39 cellular contexts compared by ENCODE assay signal in genomic region chr2:2302359-2302758, GRCh38. TPM values are rescaled to one million over a fixed set of nuclear protein-coding genes. Genes with fewer than 3 reads are reported as not detected.
"Had no signal": no experiment of that assay in that cellular context is flagged by ENCODE, and none has a peak within 500 bp of the region (broad histone marks: within the 10 kb centered on the region; RNA-seq: fewer than 3 reads in every experiment).

No MANE protein-coding gene starts in this region.

- H3K4me3 ChIP-seq: adrenal gland, breast epithelium, cardiac muscle cell, colonic mucosa, esophagus squamous epithelium had no signal

- H3K27me3 Mint-ChIP-seq: activated B cell treated with CpG ODN at 0.5 μM for 24 hours; activated CD8-positive, alpha-beta memory T cell treated with anti-CD3 and anti-CD28 coated beads, Interleukin-2, amount 10 ng/mL, durations not matched to agents 7 days and 5 days; activated naive CD8-positive, alpha-beta T cell treated with anti-CD3 and anti-CD28 coated beads for 36 hours; brain; T-helper 17 cell had no signal

- H3K27me3 ChIP-seq: adrenal gland, breast epithelium, cardiac muscle cell, colonic mucosa, esophagus squamous epithelium had no signal

- H3K36me3 ChIP-seq: adrenal gland, breast epithelium, cardiac muscle cell, colonic mucosa, esophagus squamous epithelium, WERI-Rb-1 had no signal

- H3K9me3 ChIP-seq: adrenal gland, breast epithelium, colonic mucosa, esophagus squamous epithelium had no signal

- H3K4me1 ChIP-seq: adrenal gland, breast epithelium, colonic mucosa, esophagus squamous epithelium had no signal

- ATAC-seq: activated CD4-positive, CD25-positive, alpha-beta regulatory T cell treated with anti-CD3 and anti-CD28 coated beads, Interleukin-2, amount 50 U/mL, for 24 hours; activated CD8-positive, alpha-beta memory T cell treated with anti-CD3 and anti-CD28 coated beads, Interleukin-2, amount 10 ng/mL, durations not matched to agents 7 days and 5 days; activated CD8-positive, alpha-beta T cell treated with anti-CD3 and anti-CD28 coated beads, Interleukin-2, amount 10 ng/mL, durations not matched to agents 7 days and 5 days; activated naive CD8-positive, alpha-beta T cell treated with anti-CD3 and anti-CD28 coated beads, Interleukin-2, amount 50 U/mL, for 24 hours; T-helper 17 cell had no signal

- H3K36me3 Mint-ChIP-seq: activated CD8-positive, alpha-beta memory T cell treated with anti-CD3 and anti-CD28 coated beads, Interleukin-2, amount 10 ng/mL, durations not matched to agents 7 days and 5 days; activated naive CD4-positive, alpha-beta T cell treated with anti-CD3 and anti-CD28 coated beads, Interleukin-2, amount 50 U/mL, for 24 hours; activated naive CD8-positive, alpha-beta T cell treated with anti-CD3 and anti-CD28 coated beads for 36 hours had no signal

- H3K27ac ChIP-seq: adrenal gland, breast epithelium, cardiac muscle cell, colonic mucosa, epithelial cell of prostate, esophagus squamous epithelium, WERI-Rb-1 had no signal

- DNase-seq: activated B cell treated with CpG ODN at 0.5 μM for 24 hours; activated CD4-positive, alpha-beta T cell treated with anti-CD3 and anti-CD28 coated beads for 48 hours; activated CD4-positive, alpha-beta T cell treated with anti-CD3 and anti-CD28 coated beads, Interleukin-2, amount 50 U/mL, for 1 hour; activated CD4-positive, alpha-beta T cell treated with anti-CD3 and anti-CD28 coated beads, Interleukin-2, amount 50 U/mL, for 48 hours; activated CD8-positive, alpha-beta memory T cell treated with anti-CD3 and anti-CD28 coated beads, Interleukin-2, amount 10 ng/mL, durations not matched to agents 7 days and 5 days; activated CD8-positive, alpha-beta memory T cell treated with anti-CD3 and anti-CD28 coated beads, Interleukin-2, amount 50 U/mL, for 4 hours; activated CD8-positive, alpha-beta T cell treated with anti-CD3 and anti-CD28 coated beads, Interleukin-2, amount 10 ng/mL, durations not matched to agents 7 days and 5 days; activated effector memory CD4-positive, alpha-beta T cell treated with anti-CD3 and anti-CD28 coated beads, Interleukin-2, amount 50 U/mL, for 16 hours; activated naive CD4-positive, alpha-beta T cell treated with anti-CD3 and anti-CD28 coated beads for 36 hours; activated naive CD8-positive, alpha-beta T cell treated with anti-CD3 and anti-CD28 coated beads for 36 hours; activated naive CD8-positive, alpha-beta T cell treated with anti-CD3 and anti-CD28 coated beads, Interleukin-2, amount 50 U/mL, for 24 hours; activated T-cell treated with anti-CD3 and anti-CD28 coated beads, Interleukin-2, amount 50 U/mL, for 1 hour; activated T-cell treated with anti-CD3 and anti-CD28 coated beads, Interleukin-2, amount 50 U/mL, for 48 hours; adrenal gland; amygdala; aorta; central memory CD4-positive, alpha-beta T cell; cerebellar nuclear complex; colonic mucosa; effector CD8-positive, alpha-beta T cell; esophagus squamous epithelium; T-helper 1 cell; T-helper 17 cell; T1000; WERI-Rb-1 had no signal

- FAIRE-seq: endometrium, endothelial cell of umbilical vein, frontal cortex had no signal

- H3K4me1 Mint-ChIP-seq: activated B cell treated with CpG ODN at 0.5 μM for 24 hours; activated CD8-positive, alpha-beta memory T cell treated with anti-CD3 and anti-CD28 coated beads, Interleukin-2, amount 10 ng/mL, durations not matched to agents 7 days and 5 days; activated naive CD4-positive, alpha-beta T cell treated with anti-CD3 and anti-CD28 coated beads, Interleukin-2, amount 50 U/mL, for 24 hours; activated naive CD8-positive, alpha-beta T cell treated with anti-CD3 and anti-CD28 coated beads for 36 hours; activated naive CD8-positive, alpha-beta T cell treated with anti-CD3 and anti-CD28 coated beads, Interleukin-2, amount 50 U/mL, for 24 hours; T-helper 17 cell had no signal

- H3K9me3 Mint-ChIP-seq: activated B cell treated with CpG ODN at 0.5 μM for 24 hours; activated naive CD4-positive, alpha-beta T cell treated with anti-CD3 and anti-CD28 coated beads for 36 hours; activated naive CD4-positive, alpha-beta T cell treated with anti-CD3 and anti-CD28 coated beads, Interleukin-2, amount 50 U/mL, for 24 hours; activated naive CD8-positive, alpha-beta T cell treated with anti-CD3 and anti-CD28 coated beads for 36 hours; activated T-helper 1 cell treated with anti-CD3 and anti-CD28 coated beads, Interleukin-12 subunit alpha, Interleukin-12 subunit beta, Interleukin-2, Interleukin-4 antibody, amounts not matched to agents 30 ng/mL and 10 ng/mL and 1 ng/mL, durations not matched to agents 14 hours and 24 hours and 36 hours; activated T-helper 2 cell treated with anti-CD3 and anti-CD28 coated beads, Interferon-gamma antibody, Interleukin-2, Interleukin-4, amounts not matched to agents 10 μg/mL and 5 μg/mL and 100 μg/mL, durations not matched to agents 14 hours and 24 hours and 36 hours; T-helper 2 cell treated with Interferon-gamma antibody and Interleukin-4, amounts not matched to agents 5 μg/mL and 100 μg/mL, for 36 hours had no signal

- H3K4me3 Mint-ChIP-seq: activated B cell treated with CpG ODN at 0.5 μM for 24 hours; activated CD8-positive, alpha-beta memory T cell treated with anti-CD3 and anti-CD28 coated beads, Interleukin-2, amount 10 ng/mL, durations not matched to agents 7 days and 5 days; activated CD8-positive, alpha-beta T cell treated with anti-CD3 and anti-CD28 coated beads, Interleukin-2, amount 10 ng/mL, durations not matched to agents 7 days and 5 days; activated naive CD4-positive, alpha-beta T cell treated with anti-CD3 and anti-CD28 coated beads for 36 hours; activated naive CD4-positive, alpha-beta T cell treated with anti-CD3 and anti-CD28 coated beads, Interleukin-2, amount 50 U/mL, for 24 hours; activated naive CD8-positive, alpha-beta T cell treated with anti-CD3 and anti-CD28 coated beads for 36 hours; activated naive CD8-positive, alpha-beta T cell treated with anti-CD3 and anti-CD28 coated beads, Interleukin-2, amount 50 U/mL, for 24 hours; activated T-helper 1 cell treated with anti-CD3 and anti-CD28 coated beads, Interleukin-12 subunit alpha, Interleukin-12 subunit beta, Interleukin-2, Interleukin-4 antibody, amounts not matched to agents 30 ng/mL and 10 ng/mL and 1 ng/mL, durations not matched to agents 14 hours and 24 hours and 36 hours; brain; T-helper 17 cell; T-helper 2 cell treated with Interferon-gamma antibody and Interleukin-4, amounts not matched to agents 5 μg/mL and 100 μg/mL, for 36 hours had no signal

- H3K27ac Mint-ChIP-seq: activated B cell treated with CpG ODN at 0.5 μM for 24 hours; activated CD8-positive, alpha-beta memory T cell treated with anti-CD3 and anti-CD28 coated beads, Interleukin-2, amount 10 ng/mL, durations not matched to agents 7 days and 5 days; activated CD8-positive, alpha-beta T cell treated with anti-CD3 and anti-CD28 coated beads, Interleukin-2, amount 10 ng/mL, durations not matched to agents 7 days and 5 days; activated naive CD4-positive, alpha-beta T cell treated with anti-CD3 and anti-CD28 coated beads for 36 hours; activated naive CD4-positive, alpha-beta T cell treated with anti-CD3 and anti-CD28 coated beads, Interleukin-2, amount 50 U/mL, for 24 hours; activated naive CD8-positive, alpha-beta T cell treated with anti-CD3 and anti-CD28 coated beads for 36 hours; activated naive CD8-positive, alpha-beta T cell treated with anti-CD3 and anti-CD28 coated beads, Interleukin-2, amount 50 U/mL, for 24 hours; activated T-helper 1 cell treated with anti-CD3 and anti-CD28 coated beads, Interleukin-12 subunit alpha, Interleukin-12 subunit beta, Interleukin-2, Interleukin-4 antibody, amounts not matched to agents 30 ng/mL and 10 ng/mL and 1 ng/mL, durations not matched to agents 14 hours and 24 hours and 36 hours; activated T-helper 2 cell treated with anti-CD3 and anti-CD28 coated beads, Interferon-gamma antibody, Interleukin-2, Interleukin-4, amounts not matched to agents 10 μg/mL and 5 μg/mL and 100 μg/mL, durations not matched to agents 14 hours and 24 hours and 36 hours; T-helper 17 cell; T-helper 2 cell treated with Interferon-gamma antibody and Interleukin-4, amounts not matched to agents 5 μg/mL and 100 μg/mL, for 36 hours had no signal

RNA-seq across cellular contexts. Expression of gene MYT1L, which starts 28.7 kb away (rescaled TPM):
- total RNA-seq: activated B cell treated with CpG ODN at 0.5 μM for 24 hours; activated CD8-positive, alpha-beta memory T cell treated with anti-CD3 and anti-CD28 coated beads, Interleukin-2, amount 10 ng/mL, durations not matched to agents 7 days and 5 days; activated CD8-positive, alpha-beta T cell treated with anti-CD3 and anti-CD28 coated beads, Interleukin-2, amount 10 ng/mL, durations not matched to agents 7 days and 5 days; activated naive CD4-positive, alpha-beta T cell treated with anti-CD3 and anti-CD28 coated beads for 36 hours; activated T-helper 1 cell treated with anti-CD3 and anti-CD28 coated beads, Interleukin-12 subunit alpha, Interleukin-12 subunit beta, Interleukin-2, Interleukin-4 antibody, amounts not matched to agents 30 ng/mL and 10 ng/mL and 1 ng/mL, durations not matched to agents 14 hours and 24 hours and 36 hours; breast epithelium; endothelial cell of umbilical vein; esophagus squamous epithelium; fibroblast of villous mesenchyme; T-helper 17 cell had no signal
- polyA plus RNA-seq: cardiac muscle cell, endothelial cell of umbilical vein, fibroblast of lung had no signal
